8 cellular contexts compared by ENCODE assay signal in genomic region chr16:58501242-58502131, GRCh38. TPM values are rescaled to one million over a fixed set of nuclear protein-coding genes. Genes with fewer than 3 reads are reported as not detected.
DNase-seq lines count a peak whose midpoint lies in the region; ATAC-seq and TF ChIP-seq lines count a peak whose summit lies in the region.

No MANE protein-coding gene starts in this region.

- peak overlapping the region in 4 of 7 donors; percentile 77 to 89 (median 84) for H3K27ac Mint-ChIP-seq in CD4-positive, alpha-beta memory T cell
- H3K27ac Mint-ChIP-seq in activated naive CD4-positive, alpha-beta T cell treated with anti-CD3 and anti-CD28 coated beads for 36 hours = no peak overlapping the region

- no peaks in the 10 kb centered on the region for H3K9me3 Mint-ChIP-seq in CD4-positive, alpha-beta memory T cell
- H3K9me3 Mint-ChIP-seq in activated naive CD4-positive, alpha-beta T cell treated with anti-CD3 and anti-CD28 coated beads for 36 hours = no peaks in the 10 kb centered on the region

- intact Hi-C loops in CD4-positive, alpha-beta memory T cell (cut with micrococcal nuclease) = no loop called here
- intact Hi-C loops in activated naive CD4-positive, alpha-beta T cell treated with anti-CD3 and anti-CD28 coated beads for 36 hours (cut with micrococcal nuclease) = loop anchor here (2.0 kb wide), 1 partner anchor 13 kb away; the partner anchor contains the start of gene SETD6
- intact Hi-C loops in heart left ventricle (cut with DNase I) = no loop called here
- intact Hi-C loops in posterior cingulate gyrus (cut with DNase I) = no loop called here

- CTCF ChIA-PET in CD4-positive, alpha-beta memory T cell (lab: Charles Lee; ENCODE audit: partially characterized antibody) = interaction anchor here (1.0 kb wide), 1 partner anchor 10 kb away, joined by 3 read pairs; no protein-coding TSS in a partner anchor
- CTCF ChIA-PET in activated naive CD4-positive, alpha-beta T cell treated with anti-CD3 and anti-CD28 coated beads for 36 hours (lab: Charles Lee) = interaction anchor here (1.0 to 1.8 kb wide), 3 partner anchors 11 to 255 kb away, joined by 3 to 6 read pairs (median 5); no protein-coding TSS in a partner anchor

- peaks cover 5% of the 10 kb centered on the region for H3K27me3 ChIP-seq in CD4-positive, alpha-beta memory T cell (ENCODE audit: insufficient read depth, low read length)
- peaks cover 0 to 16% (median 0%) of the 10 kb centered on the region in 9 donors for H3K27me3 ChIP-seq in heart left ventricle

- WGBS in heart left ventricle, 4 donors = 50 to 68% (median 60%) methylated on average over 28 to 42 of the region's 42 CpGs

- peaks cover 0 to 6% of the 10 kb centered on the region in 2 donors for H3K27me3 Mint-ChIP-seq in CD4-positive, alpha-beta memory T cell
- H3K27me3 Mint-ChIP-seq in activated naive CD4-positive, alpha-beta T cell treated with anti-CD3 and anti-CD28 coated beads for 36 hours (ENCODE audit: low read depth) = no peaks in the 10 kb centered on the region

- TF ChIP-seq CTCF in heart left ventricle (IDR thresholded peaks at IDR 0.05) = no peak

- H3K9me3 ChIP-seq in CD4-positive, alpha-beta memory T cell (ENCODE audit: control insufficient read depth in 1 of 2, low read length in 2 of 2) = no peaks in the 10 kb centered on the region
- no peaks in the 10 kb centered on the region for H3K9me3 ChIP-seq in heart left ventricle

- peak overlapping the region; percentile 71 to 86 (median 82) for H3K4me3 Mint-ChIP-seq in CD4-positive, alpha-beta memory T cell
- peak overlapping the region; percentile 74 for H3K4me3 Mint-ChIP-seq in activated naive CD4-positive, alpha-beta T cell treated with anti-CD3 and anti-CD28 coated beads for 36 hours

- no peak overlapping the region for H3K27ac ChIP-seq in CD4-positive, alpha-beta memory T cell (ENCODE audit: low read depth, low read length)
- H3K27ac ChIP-seq in heart left ventricle = peak overlapping the region in 7 of 12 donors; percentile 8 to 56 (median 34)

- peak overlapping the region; percentile 40 to 52 for H3K4me3 ChIP-seq in CD4-positive, alpha-beta memory T cell (ENCODE audit: low read length in 2 of 2)
- H3K4me3 ChIP-seq in heart left ventricle = peak overlapping the region in 8 of 12 donors; percentile 2 to 30 (median 20)

- no peak for TF ChIP-seq POLR2A in heart left ventricle (IDR thresholded peaks at IDR 0.05)

- ATAC-seq in heart left ventricle (peak in 3 of 4 donors; percentile 1 to 11 (median 7)), HG03354 (IDR thresholded peaks at IDR 0.05; ENCODE audit: poor library complexity, severe bottlenecking, unreplicated experiment) (no peak), HG03378 (IDR thresholded peaks at IDR 0.05; ENCODE audit: unreplicated experiment) (no peak)

- peak; percentile 39 to 55 (median 42) for DNase-seq in CD4-positive, alpha-beta memory T cell
- DNase-seq in NCI-H2171 treated with DMSO at 0.1 percent for 48 hours (lab: John Stamatoyannopoulos, UW) (peak; percentile 80), heart left ventricle (peak in 1 of 5 donors; percentile 20), posterior cingulate gyrus (peak in 8 of 10 donors; percentile 52 to 97 (median 80)), NOMO-1 treated with dmso at 0.1 percent for 144 hours (lab: John Stamatoyannopoulos, UW; ENCODE audit: unreplicated experiment) (no peak)
- peak; percentile 63 for DNase-seq in activated naive CD4-positive, alpha-beta T cell treated with anti-CD3 and anti-CD28 coated beads for 36 hours

- H3K4me1 Mint-ChIP-seq in CD4-positive, alpha-beta memory T cell = peaks cover 1 to 14% (median 9%) of the 10 kb centered on the region in 4 donors
- peaks cover 11% of the 10 kb centered on the region for H3K4me1 Mint-ChIP-seq in activated naive CD4-positive, alpha-beta T cell treated with anti-CD3 and anti-CD28 coated beads for 36 hours (ENCODE audit: low read depth)

- no peaks in the 10 kb centered on the region for H3K36me3 Mint-ChIP-seq in CD4-positive, alpha-beta memory T cell
- no peaks in the 10 kb centered on the region for H3K36me3 Mint-ChIP-seq in activated naive CD4-positive, alpha-beta T cell treated with anti-CD3 and anti-CD28 coated beads for 36 hours (ENCODE audit: low read depth)

- peaks cover 20% of the 10 kb centered on the region for H3K4me1 ChIP-seq in CD4-positive, alpha-beta memory T cell (ENCODE audit: insufficient read depth, low read length)
- peaks cover 0 to 47% (median 7%) of the 10 kb centered on the region in 12 donors for H3K4me1 ChIP-seq in heart left ventricle

- POLR2A ChIA-PET in CD4-positive, alpha-beta memory T cell (lab: Charles Lee; ENCODE audit: partially characterized antibody) = no interaction called here

- no peaks in the 10 kb centered on the region for H3K36me3 ChIP-seq in CD4-positive, alpha-beta memory T cell (ENCODE audit: insufficient read depth, low read length)
- H3K36me3 ChIP-seq in heart left ventricle = peaks cover 0 to 37% (median 10%) of the 10 kb centered on the region in 9 donors

RNA-seq across cellular contexts. Expression of gene NDRG4, which starts 1.5 kb away (rescaled TPM):
- 1 to 10 TPM; 1.3 TPM for total RNA-seq in CD4-positive, alpha-beta memory T cell
- under 1 TPM in 1 of 2 donors, not detected in 1; 0.22 TPM for polyA plus RNA-seq in CD4-positive, alpha-beta memory T cell
- total RNA-seq in activated naive CD4-positive, alpha-beta T cell treated with anti-CD3 and anti-CD28 coated beads for 36 hours = 1 to 10 TPM; 3.0 to 3.6 TPM
- 1,000 to 10,000 TPM in 3 of 9 donors, 100 to 1,000 TPM in 6; 294 to 1,429 (median 742) TPM for total RNA-seq in heart left ventricle
- polyA plus RNA-seq in heart left ventricle = 100 to 1,000 TPM; 505 to 873 TPM

RNA-seq across cellular contexts. Expression of gene SETD6, which starts 13.8 kb away (rescaled TPM):
- 10 to 100 TPM; 34.2 to 38.3 TPM for total RNA-seq in CD4-positive, alpha-beta memory T cell
- polyA plus RNA-seq in CD4-positive, alpha-beta memory T cell = 10 to 100 TPM in 1 of 2 donors, 1 to 10 TPM in 1; 6.1 to 13.0 TPM
- total RNA-seq in activated naive CD4-positive, alpha-beta T cell treated with anti-CD3 and anti-CD28 coated beads for 36 hours = 1 to 10 TPM; 8.1 to 8.5 TPM
- 10 to 100 TPM; 10.1 to 18.0 (median 14.3) TPM for total RNA-seq in heart left ventricle
- polyA plus RNA-seq in heart left ventricle = 10 to 100 TPM; 13.2 to 14.9 TPM

Comparison
In these comparisons a context has a peak if more than half of its experiments do, and no peak if none do; other contexts are left out.
1. ATAC-seq: peak in heart left ventricle (3 of 4); none in HG03354 (single experiment) and HG03378 (single experiment).
2. RNA of gene NDRG4, which starts 1.5 kb away (total RNA-seq): 294 to 1,429 TPM in heart left ventricle; 3.0 to 3.6 TPM in activated naive CD4-positive, alpha-beta T cell treated with anti-CD3 and anti-CD28 coated beads for 36 hours and 1.3 TPM in CD4-positive, alpha-beta memory T cell; every median in the first group is over 10 times any median in the second.